ENCODE assay signal across 8 cellular contexts in the genomic region with DNA sequence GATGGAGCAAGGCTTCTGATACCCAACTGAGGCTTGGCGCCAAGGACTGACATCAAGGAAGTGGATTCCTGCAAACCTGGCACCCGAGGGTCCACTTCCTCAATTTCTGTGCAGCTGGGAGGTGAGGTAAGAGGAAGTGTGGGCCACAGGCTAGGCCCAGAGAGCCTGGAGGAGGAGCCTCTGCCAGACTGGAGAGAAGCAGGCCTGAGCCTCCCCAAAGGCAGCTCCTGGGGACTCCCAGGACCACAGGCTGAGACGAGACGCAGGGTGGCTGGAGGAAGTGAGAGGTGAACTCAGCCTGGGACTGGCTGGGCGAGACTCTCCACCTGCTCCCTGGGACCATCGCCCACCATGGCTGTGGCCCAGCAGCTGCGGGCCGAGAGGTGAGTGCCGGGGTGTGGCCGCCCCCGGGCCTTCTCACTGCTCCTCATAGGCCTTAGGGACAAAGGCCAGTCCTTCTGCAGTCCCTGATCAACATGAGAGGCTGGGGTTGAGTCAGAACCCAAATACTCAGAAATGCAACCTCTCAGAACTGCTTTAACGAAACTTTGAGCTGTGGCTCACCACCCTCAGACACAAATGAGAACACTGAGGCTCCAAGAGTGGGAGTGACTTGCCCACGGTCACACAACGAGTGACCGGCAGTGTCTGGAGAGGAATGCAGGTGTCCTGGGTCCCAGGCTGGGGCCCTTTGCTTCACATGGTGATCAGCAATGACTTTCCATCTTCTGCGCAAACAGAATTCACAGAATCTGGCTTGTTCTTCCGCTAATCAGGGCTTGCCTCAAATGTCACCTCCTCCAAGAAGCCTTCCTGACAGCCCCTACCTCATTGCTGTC. TPM values are rescaled to one million over a fixed set of nuclear protein-coding genes. Genes with fewer than 3 reads are reported as not detected.
DNase-seq lines count a peak whose midpoint lies in the region; ATAC-seq and TF ChIP-seq lines count a peak whose summit lies in the region.

A gene (plus strand): TSS at position 186 of the 839 bp plus-strand sequence. CDS start 166 bp downstream, at position 352.

- peaks cover 0 to 3% (median 0%) of the 10 kb centered on the region in 9 donors for H3K36me3 ChIP-seq in heart left ventricle

- H3K27me3 ChIP-seq in heart left ventricle = peaks cover 0 to 13% (median 0%) of the 10 kb centered on the region in 9 donors

- H3K4me3 ChIP-seq in heart left ventricle = peak within 1 kb of the TSS in 9 of 12 donors; percentile 5 to 63 (median 26)

- no peaks in the 10 kb centered on the region for H3K9me3 ChIP-seq in heart left ventricle

- ATAC-seq in HG03196 (IDR thresholded peaks at IDR 0.05; ENCODE audit: unreplicated experiment) (peak; percentile 60), heart left ventricle (peak; percentile 44 to 72 (median 61))
- ATAC-seq in activated CD4-positive, CD25-positive, alpha-beta regulatory T cell treated with anti-CD3 and anti-CD28 coated beads, Interleukin-2, amount 50 U/mL, for 24 hours = peak; percentile 89

- peak within 1 kb of the TSS in 9 of 12 donors; percentile 15 to 95 (median 46) for H3K27ac ChIP-seq in heart left ventricle

- H3K4me1 ChIP-seq in heart left ventricle = peaks cover 0 to 63% (median 2%) of the 10 kb centered on the region in 12 donors

- TF ChIP-seq POLR2A in heart left ventricle (IDR thresholded peaks at IDR 0.05) = no peak

- WGBS in heart left ventricle, 4 donors = 73 to 76% (median 75%) methylated on average over 13 to 17 of the region's 17 CpGs

- peak; percentile 80 for DNase-seq in Ammon's horn (ENCODE audit: low spot score)
- peak; percentile 90 for DNase-seq in GM19238 (ENCODE audit: insufficient read length, low spot score)
- DNase-seq in heart left ventricle = peak; percentile 66 to 87 (median 77)
- peak; percentile 47 to 62 for DNase-seq in stimulated activated CD8-positive, alpha-beta memory T cell treated with anti-CD3 and anti-CD28 coated beads, Interleukin-15, amount 100 ng/mL, for 48 hours (ENCODE audit: low read depth in 2 of 2)
- DNase-seq in NCI-H226 = no peak
- DNase-seq in islet precursor cell = no peak

- intact Hi-C loops in heart left ventricle (cut with DNase I) = loop anchor here in 1 of 10 donors (5.0 kb wide), 1 partner anchor 111 kb away; no protein-coding TSS in a partner anchor

- TF ChIP-seq CTCF in heart left ventricle (IDR thresholded peaks at IDR 0.05) = no peak

RNA-seq across cellular contexts. Expression of the gene that starts here (rescaled TPM):
- 10 to 100 TPM in 2 of 9 donors, 1 to 10 TPM in 7; 1.9 to 33.3 (median 4.5) TPM for total RNA-seq in heart left ventricle
- polyA plus RNA-seq in heart left ventricle = 1 to 10 TPM; 3.4 to 5.9 TPM

Comparison
In these comparisons a context has a peak if more than half of its experiments do, and no peak if none do; other contexts are left out.
1. DNase-seq: peak in Ammon's horn (single experiment), GM19238 (single experiment), heart left ventricle (5 of 5) and stimulated activated CD8-positive, alpha-beta memory T cell treated with anti-CD3 and anti-CD28 coated beads, Interleukin-15, amount 100 ng/mL, for 48 hours (2 of 2); none in NCI-H226 (single experiment) and islet precursor cell (single experiment).
2. Peak in every context shown above with its lines, with median percentiles within 50 percentile points of each other: ATAC-seq.